Comparison of ENCODE assay signal across 1 cellular context in the genomic region with DNA sequence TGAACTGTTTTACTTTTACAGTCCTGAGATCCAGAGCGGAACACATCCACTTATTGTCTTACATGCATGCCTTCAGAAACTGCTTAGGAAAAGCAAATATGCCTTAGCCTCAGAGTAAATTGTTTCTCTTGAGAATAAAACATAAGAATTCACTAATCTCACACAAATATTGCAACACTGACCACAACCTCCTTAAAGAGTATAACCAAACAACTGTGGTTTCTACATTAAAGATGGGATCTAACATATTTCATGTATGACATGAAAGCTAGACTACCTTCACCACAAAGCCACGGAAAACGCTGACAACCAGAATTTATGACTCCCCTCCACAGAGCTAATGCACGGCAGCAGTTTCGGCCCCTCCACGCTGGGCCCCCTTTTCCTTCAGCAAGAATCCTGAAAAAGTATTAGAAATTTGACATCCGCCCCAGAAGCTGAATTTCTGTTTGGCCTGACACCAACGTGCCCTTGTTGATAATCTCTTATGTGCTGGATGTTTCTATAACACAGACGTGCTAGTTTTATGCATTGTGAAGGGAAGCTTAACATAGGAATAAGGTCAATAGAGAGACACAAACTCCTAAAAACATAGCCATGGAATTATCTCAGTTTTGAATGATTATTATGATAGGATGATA.
TF ChIP-seq lines count a peak whose summit lies in the region.

No MANE protein-coding gene starts in this region.

TF ChIP-seq in SK-N-SH treated with all-trans-retinoic acid at 6 μM for 48 hours, 23 proteins besides CTCF, POLR2A, EP300 and RAD21 (continued from another document):
- TF ChIP-seq POU6F1 (CRISPR knock-in tag; IDR thresholded peaks at IDR 0.05; ENCODE audit: borderline replicate concordance, low read depth): no peak
